In genomic region chr15:100918690-100919480, GRCh38 we compare ENCODE assay signal across 8 cellular contexts. TPM values are rescaled to one million over a fixed set of nuclear protein-coding genes. Genes with fewer than 3 reads are reported as not detected.
DNase-seq lines count a peak whose midpoint lies in the region; TF ChIP-seq lines count a peak whose summit lies in the region.

Gene LRRK1 (plus strand): TSS chr15:100919357. CDS start chr15:100924633, 5,276 bp downstream.

- TF ChIP-seq EP300 in ovary (IDR thresholded peaks at IDR 0.05) = no peak

- H3K36me3 ChIP-seq in BLaER1 treated with 17β-estradiol and CSF1 and Interleukin-3, amounts not matched to agents 10 nM and 100 nM = no peaks in the 10 kb centered on the region
- no peaks in the 10 kb centered on the region for H3K36me3 ChIP-seq in ovary

- H3K27ac ChIP-seq in BLaER1 treated with 17β-estradiol and CSF1 and Interleukin-3, amounts not matched to agents 10 nM and 100 nM = peak within 1 kb of the TSS; percentile 56 to 81 (median 72); a peak in 21 of 22 replicates
- H3K27ac ChIP-seq in ovary = peak within 1 kb of the TSS; percentile 83 to 93

- peaks cover 37 to 59% (median 41%) of the 10 kb centered on the region in 10 experiments for H3K4me1 ChIP-seq in BLaER1 treated with 17β-estradiol and CSF1 and Interleukin-3, amounts not matched to agents 10 nM and 100 nM
- peaks cover 5% of the 10 kb centered on the region for H3K4me1 ChIP-seq in ovary (ENCODE audit: insufficient read depth)

- no peaks in the 10 kb centered on the region for H3K9me3 ChIP-seq in BLaER1 treated with 17β-estradiol and CSF1 and Interleukin-3, amounts not matched to agents 10 nM and 100 nM (replicated peaks in 1 of 11)
- H3K9me3 ChIP-seq in ovary = no peaks in the 10 kb centered on the region

- DNase-seq in KBM-7 = peak; percentile 73
- DNase-seq in activated T-cell treated with anti-CD3 and anti-CD28 coated beads, Interleukin-2, amount 50 U/mL, for 1 hour = peak; percentile 33
- DNase-seq in germinal center (ENCODE audit: low spot score) = peak; percentile 79
- DNase-seq in ovary = peak; percentile 30 to 69 (median 49)
- DNase-seq in OCI-M2 (lab: John Stamatoyannopoulos, UW; ENCODE audit: unreplicated experiment) = no peak
- DNase-seq in activated gamma-delta T cell (lab: John Stamatoyannopoulos, UW) = no peak

- TF ChIP-seq POLR2A in GM19193 (IDR thresholded peaks at IDR 0.05; ENCODE audit: extremely low read depth, insufficient read depth, insufficient read length) (peak; percentile 45), ovary (IDR thresholded peaks at IDR 0.05) (no peak)

- H4K20me1 ChIP-seq in BLaER1 treated with 17β-estradiol and CSF1 and Interleukin-3, amounts not matched to agents 10 nM and 100 nM = peaks cover 0 to 24% (median 4%) of the 10 kb centered on the region in 11 experiments; a peak in 12 of 22 replicates

- H3K9ac ChIP-seq in BLaER1 treated with 17β-estradiol and CSF1 and Interleukin-3, amounts not matched to agents 10 nM and 100 nM = peak within 1 kb of the TSS; percentile 73 to 89 (median 81)

- H3K4me3 ChIP-seq in BLaER1 treated with 17β-estradiol and CSF1 and Interleukin-3, amounts not matched to agents 10 nM and 100 nM = peak within 1 kb of the TSS; percentile 67 to 78 (median 71)
- H3K4me3 ChIP-seq in ovary = peak within 1 kb of the TSS; percentile 50

- WGBS in ovary, 3 donors = 0 to 1% (median 1%) methylated on average over 27 to 87 of the region's 87 CpGs

- peak within 1 kb of the TSS; percentile 83 to 99 (median 96) for H3K4me2 ChIP-seq in BLaER1 treated with 17β-estradiol and CSF1 and Interleukin-3, amounts not matched to agents 10 nM and 100 nM

- peaks cover 51 to 76% (median 68%) of the 10 kb centered on the region in 11 experiments for H3K27me3 ChIP-seq in BLaER1 treated with 17β-estradiol and CSF1 and Interleukin-3, amounts not matched to agents 10 nM and 100 nM
- H3K27me3 ChIP-seq in ovary = no peaks in the 10 kb centered on the region

- intact Hi-C loops in ovary (cut with DNase I) = loop anchor here in 3 of 4 donors (1.0 to 5.0 kb wide), 4 partner anchors 83 to 338 kb away; no protein-coding TSS in a partner anchor

- peak in 1 of 3 donors; percentile 12 for TF ChIP-seq CTCF in ovary (IDR thresholded peaks at IDR 0.05)

- in situ Hi-C loops in KBM-7 (cut with MboI; ENCODE audit: low pct_unique_long_range_greater_than_20kb, low sequenced_read_pairs) = no loop called here

RNA-seq across cellular contexts. Expression of gene LRRK1, which starts in this region (rescaled TPM):
- total RNA-seq in ovary = 10 to 100 TPM in 6 of 7 donors, 1 to 10 TPM in 1; 8.6 to 27.3 (median 19.4) TPM
- polyA plus RNA-seq in ovary = 1 to 10 TPM; 6.5 to 8.4 TPM

Comparison
In these comparisons a context has a peak if more than half of its experiments do, and no peak if none do; other contexts are left out.
1. DNase-seq: peak in KBM-7 (single experiment), activated T-cell treated with anti-CD3 and anti-CD28 coated beads, Interleukin-2, amount 50 U/mL, for 1 hour (single experiment), germinal center (single experiment) and ovary (5 of 5); none in OCI-M2 (single experiment) and activated gamma-delta T cell (single experiment).